In the genomic region with DNA sequence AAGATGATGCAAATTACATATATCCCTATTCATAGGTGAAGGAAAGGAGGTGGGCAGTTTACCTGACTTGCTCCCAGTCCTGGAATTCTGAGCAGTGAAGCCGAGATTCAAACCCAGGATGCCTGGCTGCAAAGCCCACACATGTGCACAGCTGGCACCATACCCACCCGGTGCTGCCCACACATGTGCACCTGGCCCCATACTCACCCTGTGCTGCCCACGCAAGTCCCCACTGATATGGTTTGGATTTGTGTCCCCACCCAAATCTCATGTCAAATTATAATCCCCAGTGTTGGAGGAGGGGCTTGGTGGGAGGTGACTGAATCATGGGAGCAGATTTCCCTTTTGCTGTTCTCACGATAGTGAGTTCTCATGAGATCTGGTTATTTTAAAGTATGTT, we compare ENCODE assay signal across 22 cellular contexts.
"Had no signal": no experiment of that assay in that cellular context is flagged by ENCODE, and none has a peak within 500 bp of the region (broad histone marks: within the 10 kb centered on the region; RNA-seq: fewer than 3 reads in every experiment).

No MANE protein-coding gene starts in this region.

- H3K27me3 ChIP-seq: body of pancreas, cardiac muscle cell, sigmoid colon, testis, upper lobe of left lung had no signal

- DNase-seq: activated B cell treated with CpG ODN at 0.5 μM for 24 hours; activated CD4-positive, alpha-beta memory T cell treated with anti-CD3 and anti-CD28 coated beads for 36 hours; activated CD4-positive, alpha-beta T cell treated with anti-CD3 and anti-CD28 coated beads for 36 hours; activated gamma-delta T cell; activated T-cell treated with anti-CD3 and anti-CD28 coated beads, Interleukin-2, amount 50 U/mL, for 72 hours; anterior cingulate cortex; body of pancreas; esophagus squamous epithelium; gastrocnemius medialis; hypothalamus; mesenchymal stem cell; mucosa of descending colon; naive B cell; occipital lobe; sigmoid colon; stimulated activated CD4-positive, alpha-beta T cell treated with anti-CD3 and anti-CD28 coated beads, Interleukin-2, amount 100 ng/mL, for 48 hours; stimulated activated CD8-positive, alpha-beta memory T cell treated with anti-CD3 and anti-CD28 coated beads, Interleukin-4, amount 100 ng/mL, for 48 hours; stimulated activated naive B cell treated with anti-CD40 and anti-IgM and Interleukin-4, amounts not matched to agents 10 μg/mL and 1 μg/mL and 100 μg/mL, for 72 hours; testis had no signal

- ATAC-seq: activated T-cell treated with anti-CD3 and anti-CD28 coated beads, Interleukin-2, amount 50 U/mL, for 72 hours; body of pancreas; gastrocnemius medialis; mucosa of descending colon; stimulated activated naive B cell treated with anti-CD40 and anti-IgM and Interleukin-4, amounts not matched to agents 10 μg/mL and 1 μg/mL and 100 μg/mL, for 72 hours had no signal

- H3K4me1 ChIP-seq: body of pancreas, esophagus squamous epithelium, gastrocnemius medialis, sigmoid colon, upper lobe of left lung had no signal

- H3K9me3 ChIP-seq: testis had no signal

- H3K27ac ChIP-seq: body of pancreas, cardiac muscle cell, dorsolateral prefrontal cortex, esophagus squamous epithelium, gastrocnemius medialis, sigmoid colon, testis, upper lobe of left lung had no signal

- H3K4me3 ChIP-seq: body of pancreas, cardiac muscle cell, dorsolateral prefrontal cortex, esophagus squamous epithelium, gastrocnemius medialis, mucosa of descending colon, sigmoid colon, testis, upper lobe of left lung had no signal

- H3K36me3 ChIP-seq: cardiac muscle cell, esophagus squamous epithelium, gastrocnemius medialis, sigmoid colon, upper lobe of left lung had no signal
